ENCODE assay signal across 8 cellular contexts in the genomic region with DNA sequence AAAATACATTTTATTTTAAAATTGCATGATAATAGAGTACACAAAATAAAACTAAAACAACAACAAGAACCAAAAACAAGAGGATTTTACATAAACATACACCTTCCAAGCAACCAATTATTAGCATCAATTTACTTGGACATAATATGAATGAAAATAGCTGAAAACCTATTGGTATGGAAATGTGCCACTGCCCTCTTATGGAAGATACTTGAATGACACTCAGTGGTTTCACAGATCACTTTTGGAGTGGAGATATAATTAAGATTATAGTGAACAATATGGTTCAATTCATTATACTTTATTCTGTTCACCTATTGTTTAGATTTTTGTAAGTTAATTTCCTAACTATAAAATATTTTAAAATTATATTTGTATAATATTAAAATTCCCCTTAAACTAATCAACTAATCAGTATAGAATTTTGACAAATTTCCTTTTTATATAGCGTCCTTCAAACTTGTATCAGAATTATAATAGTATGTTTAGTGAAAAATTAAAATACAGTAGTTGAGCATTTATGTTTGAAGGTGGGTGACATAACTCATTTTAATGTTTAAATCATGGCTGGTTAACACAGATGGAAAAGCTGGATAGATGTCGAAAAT.
A peak's percentile ranks its signal among the peaks of the same experiment; 100 is the strongest.
DNase-seq lines count a peak whose midpoint lies in the region; ATAC-seq and TF ChIP-seq lines count a peak whose summit lies in the region.

No MANE protein-coding gene starts in this region.

- WGBS in esophagus squamous epithelium, 2 donors: 93 to 100% methylated on average over 2 of the region's 2 CpGs
- WGBS in psoas muscle, 3 donors: 93 to 96% (median 95%) methylated on average over 2 of the region's 2 CpGs

- H3K9me3 ChIP-seq in esophagus squamous epithelium (no peaks in the 10 kb centered on the region), psoas muscle (no peaks in the 10 kb centered on the region)

- H3K36me3 ChIP-seq in esophagus squamous epithelium (no peaks in the 10 kb centered on the region), psoas muscle (ENCODE audit: insufficient read depth in 1 of 2, low read depth in 1 of 2) (no peaks in the 10 kb centered on the region)

- no peak for TF ChIP-seq POLR2A in esophagus squamous epithelium (IDR thresholded peaks at IDR 0.05)

- in situ Hi-C loops in KBM-7 (cut with MboI; ENCODE audit: low pct_unique_long_range_greater_than_20kb, low sequenced_read_pairs): no loop called here

- H3K4me1 ChIP-seq in esophagus squamous epithelium (no peaks in the 10 kb centered on the region), psoas muscle (no peaks in the 10 kb centered on the region)

- H3K27ac ChIP-seq in esophagus squamous epithelium: no peak overlapping the region
- H3K27ac ChIP-seq in psoas muscle: no peak overlapping the region

- ATAC-seq in GM21786 (IDR thresholded peaks at IDR 0.05; ENCODE audit: unreplicated experiment): peak; percentile 80
- no peak for ATAC-seq in psoas muscle
- ATAC-seq in GM19397 (IDR thresholded peaks at IDR 0.05; ENCODE audit: unreplicated experiment): no peak

- no peak overlapping the region for H3K4me3 ChIP-seq in esophagus squamous epithelium
- no peak overlapping the region for H3K4me3 ChIP-seq in psoas muscle

- peak; percentile 41 for DNase-seq in GM03348 (ENCODE audit: low spot score)
- peak; percentile 39 for DNase-seq in KBM-7
- peak; percentile 73 for DNase-seq in RKO (ENCODE audit: low spot score)
- DNase-seq in esophagus squamous epithelium (lab: John Stamatoyannopoulos, UW): no peak
- DNase-seq in psoas muscle: no peak
- DNase-seq in DMS79 treated with DMSO at 0.1 percent for 48 hours (lab: John Stamatoyannopoulos, UW): no peak

- no peaks in the 10 kb centered on the region for H3K27me3 ChIP-seq in esophagus squamous epithelium
- no peaks in the 10 kb centered on the region for H3K27me3 ChIP-seq in psoas muscle (ENCODE audit: insufficient read depth in 3 of 3, low read length in 2 of 3)

- intact Hi-C loops in esophagus squamous epithelium (cut with DNase I) (no loop called here), psoas muscle (cut with DNase I) (no loop called here)

- peak; percentile 17 to 66 (median 46) for TF ChIP-seq CTCF in esophagus squamous epithelium (IDR thresholded peaks at IDR 0.05)
- TF ChIP-seq CTCF in psoas muscle (IDR thresholded peaks at IDR 0.05): peak; percentile 34

Comparison
In these comparisons a context has a peak if more than half of its experiments do, and no peak if none do; other contexts are left out.
1. DNase-seq: peak in GM03348 (single experiment), KBM-7 (single experiment) and RKO (single experiment); none in esophagus squamous epithelium (single experiment), psoas muscle (0 of 2) and DMS79 treated with DMSO at 0.1 percent for 48 hours (single experiment).